In genomic region chr3:184718431-184718830, GRCh38 we compare ENCODE assay signal across 16 cellular contexts. TPM values are rescaled to one million over a fixed set of nuclear protein-coding genes. Genes with fewer than 3 reads are reported as not detected.
DNase-seq lines count a peak whose midpoint lies in the region; ATAC-seq, FAIRE-seq and TF ChIP-seq lines count a peak whose summit lies in the region.
"Had no signal": no experiment of that assay in that cellular context is flagged by ENCODE, and none has a peak within 500 bp of the region (broad histone marks: within the 10 kb centered on the region; RNA-seq: fewer than 3 reads in every experiment).

No MANE protein-coding gene starts in this region.

- H3K27me3 ChIP-seq in K562 (ENCODE audit: control insufficient read depth in 2 of 2, insufficient read depth in 2 of 2, low read length in 2 of 2) (no peaks in the 10 kb centered on the region; a peak in 2 of 5 replicates), lung (ENCODE audit: control insufficient read depth, insufficient read depth) (no peaks in the 10 kb centered on the region)

- in situ Hi-C loops in K562 (cut with MboI), result no loop called here

- no peaks in the 10 kb centered on the region for H3K9me3 ChIP-seq in K562 (replicated peaks; ENCODE audit: control insufficient read depth, insufficient read depth, low read depth, low read length)
- no peaks in the 10 kb centered on the region for H3K9me3 ChIP-seq in lung (ENCODE audit: control insufficient read depth in 2 of 2, insufficient read depth in 1 of 2, low read length in 1 of 2)
- H3K9me3 ChIP-seq: Caco-2 had no signal

- ATAC-seq in K562, result no peak
- ATAC-seq in lung (ENCODE audit: insufficient read depth, low FRiP score), result no peak

- H3K4me2 ChIP-seq in K562 (ENCODE audit: insufficient read depth, low read length), result no peak overlapping the region

- H4K20me1 ChIP-seq in K562 (replicated peaks; ENCODE audit: control insufficient read depth, insufficient read depth, low read length), result no peaks in the 10 kb centered on the region

- 33% methylated on average over 3 of the region's 3 CpGs for WGBS in K562 (ENCODE audit: insufficient coverage, low coverage, missing lambda C conversion rate)
- WGBS in lung, 2 donors, result 91 to 96% methylated on average over 3 of the region's 3 CpGs

- H3K9me1 ChIP-seq in K562 (ENCODE audit: control insufficient read depth, insufficient read depth, low read length), result no peaks in the 10 kb centered on the region

- H3K27ac ChIP-seq in K562 (ENCODE audit: extremely low read depth, low read depth, low read length), result no peak overlapping the region
- no peak overlapping the region for H3K27ac ChIP-seq in lung (ENCODE audit: low read depth in 1 of 2, low read length in 1 of 2)

- H3K4me1 ChIP-seq in K562 (replicated peaks in 1 of 2; ENCODE audit: control insufficient read depth in 2 of 2, insufficient read depth in 2 of 2, low read length in 2 of 2) (peaks cover 6 to 8% of the 10 kb centered on the region in 2 experiments), lung (ENCODE audit: control insufficient read depth in 2 of 2, insufficient read depth in 2 of 2, low read length in 2 of 2) (peaks cover 0 to 6% of the 10 kb centered on the region in 2 donors)
- H3K4me1 ChIP-seq: Caco-2 had no signal

- TF ChIP-seq RAD21 in K562 (CRISPR knock-in tag; conservative IDR thresholded peaks at IDR 0.05 in 1 of 2, IDR thresholded peaks at IDR 0.05 in 1 of 2), result no peak

- CTCF ChIA-PET in K562 (lab: Yijun Ruan, JAX; ENCODE audit: low intra/inter-chr PET ratio), result no interaction called here

- TF ChIP-seq POLR2A in K562 (conservative IDR thresholded peaks at IDR 0.05), result no peak

- DNase-seq in NCI-H82 (lab: John Stamatoyannopoulos, UW) (peak; percentile 26), NCI-H82 treated with DMSO at 0.1 percent for 48 hours (lab: John Stamatoyannopoulos, UW; ENCODE audit: unreplicated experiment) (no peak), K562 (ENCODE audit: extremely low read depth in 1 of 4, low spot score in 3 of 4) (peak in 1 of 4 experiments; percentile 5), lung (ENCODE audit: low spot score) (peak; percentile 22), retina (peak; percentile 38), MV-4-11 (lab: John Stamatoyannopoulos, UW) (no peak), SKM-1 (lab: John Stamatoyannopoulos, UW; ENCODE audit: unreplicated experiment) (no peak)
- DNase-seq in stimulated activated CD4-positive, alpha-beta T cell treated with anti-CD3 and anti-CD28 coated beads, Interleukin-2, amount 100 ng/mL, for 24 hours, result no peak
- DNase-seq: Caco-2, DMS53, H9, NCI-H1048, NCI-H146, NCI-H2081 treated with DMSO at 0.1 percent for 48 hours, NCI-H748 treated with DMSO at 0.1 percent for 48 hours, SHP77 treated with DMSO at 0.1 percent for 48 hours had no signal

- intact Hi-C loops in K562 (cut with micrococcal nuclease), result loop anchor here (10.0 kb wide), 1 partner anchor 334 kb away; the partner anchor contains the start of gene CHRD

- POLR2A ChIA-PET in K562 (lab: Yijun Ruan, JAX), result interaction anchor here (0.5 to 1.9 kb wide), 6 partner anchors 8 to 1812 kb away, joined by 3 to 5 read pairs (median 4); no protein-coding TSS in a partner anchor

- no peak overlapping the region for H3K9ac ChIP-seq in K562 (ENCODE audit: insufficient read depth in 1 of 2, low read depth in 2 of 2, low read length in 2 of 2)

- H3K36me3 ChIP-seq in K562 (ENCODE audit: control insufficient read depth, insufficient read depth, low read length) (no peaks in the 10 kb centered on the region), lung (ENCODE audit: control insufficient read depth in 2 of 2, insufficient read depth in 2 of 2, low read length in 2 of 2) (no peaks in the 10 kb centered on the region)

- H3K4me3 ChIP-seq in K562, result no peak overlapping the region
- no peak overlapping the region for H3K4me3 ChIP-seq in lung

- no peak for TF ChIP-seq CTCF in K562 (IDR thresholded peaks at IDR 0.05 in 2 of 3, conservative IDR thresholded peaks at IDR 0.05 in 1 of 3; ENCODE audit: insufficient read depth in 2 of 3, low read depth in 1 of 3, low read length in 3 of 3)
- TF ChIP-seq CTCF in lung (IDR thresholded peaks at IDR 0.05; ENCODE audit: control extremely low read depth, extremely low read depth), result no peak

- TF ChIP-seq EP300 in K562 (IDR thresholded peaks at IDR 0.05; ENCODE audit: low read length), result no peak

- no peaks in the 10 kb centered on the region for H3K79me2 ChIP-seq in K562 (ENCODE audit: control insufficient read depth, insufficient read depth, low read length)

- no peak for FAIRE-seq in K562 (lab: Jason Lieb, UNC)

- BruUV-seq in K562 (replicated peaks; lab: Mats Ljungman, UMichigan), result no TSS peak

- H2AFZ ChIP-seq in K562 (ENCODE audit: low read depth, low read length), result no peak overlapping the region

TF ChIP-seq in K562, 482 proteins besides CTCF, POLR2A, EP300 and RAD21:
- TF ChIP-seq CBX3 (IDR thresholded peaks at IDR 0.05; ENCODE audit: borderline replicate concordance in 1 of 2, low read length in 2 of 2) (no peak), ZNF175 (CRISPR knock-in tag; IDR thresholded peaks at IDR 0.05; ENCODE audit: low read depth) (no peak), RBM22 (IDR thresholded peaks at IDR 0.05; ENCODE audit: low read depth, low read length, poor library complexity, severe bottlenecking) (no peak), ZNF766 (CRISPR knock-in tag; conservative IDR thresholded peaks at IDR 0.05) (0 out of 2 replicates have a peak, but pooled peaks have one; percentile 49), ZNF79 (CRISPR knock-in tag; IDR thresholded peaks at IDR 0.05; ENCODE audit: low read depth) (no peak)

RNA-seq across cellular contexts. Expression of gene MAGEF1, which starts 6.6 kb away (rescaled TPM):
- total RNA-seq in K562 (2011; cell fraction: chromatin; rRNA removed; ENCODE audit: low replicate concordance), result 7.7 and 11.5 TPM in 2 replicates
- total RNA-seq in K562 (2011; cell fraction: nucleolus; rRNA removed), result 7.8 and 9.0 TPM in 2 replicates
- total RNA-seq in K562 (2011; cell fraction: nucleoplasm; rRNA removed), result 10.5 and 11.5 TPM in 2 replicates
- total RNA-seq in K562 (2014; rRNA removed) (31.9 and 36.4 TPM in 2 replicates), K562 (2014; rRNA removed; fragmentation: Illumina TruSeq; extraction: Trizol) (19.8 and 22.1 TPM in 2 replicates), K562 (2015; rRNA removed; fragmentation: Illumina TruSeq; extraction: Trizol) (20.8 and 21.9 TPM in 2 replicates), K562 (2021) (24.4 and 29.0 TPM in 2 replicates), lung (10 to 100 TPM; 30.9 to 35.3 TPM)
- polyA plus RNA-seq in K562 (2011; rRNA removed) (13.5 and 19.5 TPM in 2 replicates), K562 (2014; fragmentation: Illumina TruSeq; extraction: Trizol) (15.8 and 23.4 TPM in 2 replicates), K562 (2014; fragmentation: Nextera tagmentation; extraction: Ambion mirVana) (1 to 10 TPM; 1.5 to 2.5 TPM), K562 (2014; rRNA removed) (39.1 and 43.4 TPM in 2 replicates), lung (10 to 100 TPM; 30.1 to 36.1 TPM)
- polyA plus RNA-seq in K562 (2011; cell fraction: cytosol; rRNA removed), result 15.3 and 15.8 TPM in 2 replicates
- 9.4 and 11.3 TPM in 2 replicates for polyA plus RNA-seq in K562 (2011; cell fraction: nucleus; rRNA removed)
- 24.1 and 29.7 TPM in 2 replicates for polyA plus RNA-seq in K562 (2012)
- 8.7 and 10.9 TPM in 2 replicates for polyA minus RNA-seq in K562 (2011; rRNA and poly(A)+ RNA removed)
- polyA minus RNA-seq in K562 (2011; cell fraction: cytosol; rRNA and poly(A)+ RNA removed), result 4.7 and 7.5 TPM in 2 replicates
- polyA minus RNA-seq in K562 (2011; cell fraction: nucleus; rRNA and poly(A)+ RNA removed), result 3.4 and 4.9 TPM in 2 replicates

Comparison
In these comparisons a context has a peak if more than half of its experiments do, and no peak if none do; other contexts are left out.
1. DNase-seq: peak in NCI-H82 (single experiment), lung (single experiment) and retina (single experiment); none in NCI-H82 treated with DMSO at 0.1 percent for 48 hours (single experiment), stimulated activated CD4-positive, alpha-beta T cell treated with anti-CD3 and anti-CD28 coated beads, Interleukin-2, amount 100 ng/mL, for 24 hours (0 of 2), MV-4-11 (single experiment) and SKM-1 (single experiment).